Comparison of ENCODE assay signal across 12 cellular contexts in genomic region chrX:49176421-49177326, GRCh38. TPM values are rescaled to one million over a fixed set of nuclear protein-coding genes. Genes with fewer than 3 reads are reported as not detected.
DNase-seq lines count a peak whose midpoint lies in the region; ATAC-seq and TF ChIP-seq lines count a peak whose summit lies in the region.
"Had no signal": no experiment of that assay in that cellular context is flagged by ENCODE, and none has a peak within 500 bp of the region (broad histone marks: within the 10 kb centered on the region; RNA-seq: fewer than 3 reads in every experiment).

No MANE protein-coding gene starts in this region.

- peaks cover 0 to 4% of the 10 kb centered on the region in 2 donors for H3K27me3 ChIP-seq in muscle layer of colon (ENCODE audit: control insufficient read depth in 1 of 2, insufficient read depth in 2 of 2, low read length in 2 of 2)

- TF ChIP-seq CTCF in CD14-positive monocyte (IDR thresholded peaks at IDR 0.05) = no peak

- peaks cover 43% of the 10 kb centered on the region for H3K4me1 Mint-ChIP-seq in CD14-positive monocyte
- peaks cover 36% of the 10 kb centered on the region for H3K4me1 Mint-ChIP-seq in central memory CD8-positive, alpha-beta T cell

- H3K4me3 Mint-ChIP-seq in CD14-positive monocyte = peak overlapping the region; percentile 67 to 85
- peak overlapping the region; percentile 8 for H3K4me3 Mint-ChIP-seq in central memory CD8-positive, alpha-beta T cell

- peak overlapping the region; percentile 91 to 97 (median 93) for H3K27ac Mint-ChIP-seq in CD14-positive monocyte
- peak overlapping the region; percentile 19 for H3K27ac Mint-ChIP-seq in central memory CD8-positive, alpha-beta T cell (ENCODE audit: low read depth)

- H3K4me1 ChIP-seq in muscle layer of colon (ENCODE audit: insufficient read depth, low read length) = peaks cover 5% of the 10 kb centered on the region

- H3K9me3 ChIP-seq in muscle layer of colon (ENCODE audit: low read length) = no peaks in the 10 kb centered on the region

- peak; percentile 78 for DNase-seq in CD14-positive monocyte (ENCODE audit: low spot score)
- peak; percentile 39 for DNase-seq in NAMALWA (ENCODE audit: low spot score)
- DNase-seq in central memory CD8-positive, alpha-beta T cell (ENCODE audit: low spot score in 2 of 2) = no peak
- no peak for DNase-seq in AG08395 (ENCODE audit: low spot score)
- DNase-seq: activated CD4-positive, alpha-beta T cell treated with anti-CD3 and anti-CD28 coated beads, Interleukin-2, amount 50 U/mL, for 48 hours; aorta; NCI-H1417; stimulated activated CD4-positive, alpha-beta T cell treated with anti-CD3 and anti-CD28 coated beads, Interleukin-15, amount 100 ng/mL, for 24 hours had no signal

- peaks cover 46 to 58% of the 10 kb centered on the region in 2 donors for H3K36me3 Mint-ChIP-seq in CD14-positive monocyte
- H3K36me3 Mint-ChIP-seq in central memory CD8-positive, alpha-beta T cell (ENCODE audit: insufficient read depth) = peaks cover 25% of the 10 kb centered on the region

- peak overlapping the region; percentile 32 for H3K27ac ChIP-seq in muscle layer of colon (ENCODE audit: low read depth, low read length)

- ATAC-seq in central memory CD8-positive, alpha-beta T cell (replicated peaks; ENCODE audit: extremely low read depth, poor library complexity, severe bottlenecking) = no peak
- ATAC-seq in GM21723 (IDR thresholded peaks at IDR 0.05; ENCODE audit: unreplicated experiment) (no peak), GM21528 (IDR thresholded peaks at IDR 0.05; ENCODE audit: low FRiP score, unreplicated experiment) (no peak), GM21619 (IDR thresholded peaks at IDR 0.05; ENCODE audit: unreplicated experiment) (no peak)

- H3K36me3 ChIP-seq in muscle layer of colon (ENCODE audit: insufficient read depth, low read length) = peaks cover 17% of the 10 kb centered on the region

- peaks cover 0 to 20% (median 11%) of the 10 kb centered on the region in 7 donors for H3K9me3 Mint-ChIP-seq in CD14-positive monocyte
- no peaks in the 10 kb centered on the region for H3K9me3 Mint-ChIP-seq in central memory CD8-positive, alpha-beta T cell

- no peak overlapping the region for H3K4me3 ChIP-seq in muscle layer of colon (ENCODE audit: low read depth in 1 of 2, low read length in 2 of 2)

- no peak overlapping the region for H3K9ac ChIP-seq in muscle layer of colon (ENCODE audit: low read length)

- intact Hi-C loops in CD14-positive monocyte (cut with micrococcal nuclease) = no loop called here

- H3K27me3 Mint-ChIP-seq in CD14-positive monocyte (ENCODE audit: low read depth in 3 of 3) = peaks cover 0 to 10% (median 0%) of the 10 kb centered on the region in 3 donors
- H3K27me3 Mint-ChIP-seq in central memory CD8-positive, alpha-beta T cell = no peaks in the 10 kb centered on the region

RNA-seq across cellular contexts. Expression of gene PLP2, which starts 5.0 kb away (rescaled TPM):
- polyA plus RNA-seq in CD14-positive monocyte = 100 to 1,000 TPM; 280 to 374 TPM

RNA-seq across cellular contexts. Expression of gene PRICKLE3, which starts 9.5 kb away (rescaled TPM):
- 1 to 10 TPM; 4.4 to 5.4 TPM for polyA plus RNA-seq in CD14-positive monocyte

RNA-seq across cellular contexts. Expression of gene MAGIX, which starts 14.1 kb away (rescaled TPM):
- polyA plus RNA-seq in CD14-positive monocyte = 1 to 10 TPM; 1.1 to 2.0 TPM

RNA-seq across cellular contexts. Expression of gene SYP, which starts 23.3 kb away (rescaled TPM):
- under 1 TPM; 0.27 to 0.68 TPM for polyA plus RNA-seq in CD14-positive monocyte

RNA-seq across cellular contexts. Expression of gene GPKOW, which starts 53.1 kb away (rescaled TPM):
- 10 to 100 TPM; 18.1 to 23.1 TPM for polyA plus RNA-seq in CD14-positive monocyte

Comparison
In these comparisons a context has a peak if more than half of its experiments do, and no peak if none do; other contexts are left out.
1. DNase-seq: peak in CD14-positive monocyte (single experiment) and NAMALWA (single experiment); none in central memory CD8-positive, alpha-beta T cell (0 of 2) and AG08395 (single experiment).